1 cellular context compared by ENCODE assay signal in the genomic region with DNA sequence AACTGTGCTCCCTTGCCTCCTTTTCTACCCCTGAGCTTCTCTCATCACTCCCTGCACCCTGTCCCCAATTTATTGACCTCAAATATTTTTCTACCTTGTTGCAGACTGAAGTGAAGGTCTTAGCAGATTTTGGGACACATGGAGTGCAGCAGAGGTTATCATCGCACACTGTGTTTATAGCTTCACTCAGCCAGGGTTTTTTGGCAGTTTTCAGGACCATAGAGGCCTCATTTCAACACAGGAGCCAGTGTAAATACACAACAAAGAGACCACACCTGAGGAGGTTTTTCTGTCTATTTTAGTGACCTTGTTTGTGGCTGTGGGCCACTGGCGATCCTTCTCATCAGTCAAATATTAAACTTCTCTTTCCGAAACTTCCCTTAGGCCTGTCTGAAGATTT.
TF ChIP-seq lines count a peak whose summit lies in the region.

No MANE protein-coding gene starts in this region.

TF ChIP-seq in HepG2, 621 proteins besides CTCF, POLR2A, EP300 and RAD21 (continued from another document):
- TF ChIP-seq, protein P1, sequence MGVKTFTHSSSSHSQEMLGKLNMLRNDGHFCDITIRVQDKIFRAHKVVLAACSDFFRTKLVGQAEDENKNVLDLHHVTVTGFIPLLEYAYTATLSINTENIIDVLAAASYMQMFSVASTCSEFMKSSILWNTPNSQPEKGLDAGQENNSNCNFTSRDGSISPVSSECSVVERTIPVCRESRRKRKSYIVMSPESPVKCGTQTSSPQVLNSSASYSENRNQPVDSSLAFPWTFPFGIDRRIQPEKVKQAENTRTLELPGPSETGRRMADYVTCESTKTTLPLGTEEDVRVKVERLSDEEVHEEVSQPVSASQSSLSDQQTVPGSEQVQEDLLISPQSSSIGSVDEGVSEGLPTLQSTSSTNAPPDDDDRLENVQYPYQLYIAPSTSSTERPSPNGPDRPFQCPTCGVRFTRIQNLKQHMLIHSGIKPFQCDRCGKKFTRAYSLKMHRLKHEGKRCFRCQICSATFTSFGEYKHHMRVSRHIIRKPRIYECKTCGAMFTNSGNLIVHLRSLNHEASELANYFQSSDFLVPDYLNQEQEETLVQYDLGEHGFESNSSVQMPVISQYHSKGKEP (CRISPR knock-in tag; IDR thresholded peaks at IDR 0.05), result no peak
- TF ChIP-seq, protein P2, sequence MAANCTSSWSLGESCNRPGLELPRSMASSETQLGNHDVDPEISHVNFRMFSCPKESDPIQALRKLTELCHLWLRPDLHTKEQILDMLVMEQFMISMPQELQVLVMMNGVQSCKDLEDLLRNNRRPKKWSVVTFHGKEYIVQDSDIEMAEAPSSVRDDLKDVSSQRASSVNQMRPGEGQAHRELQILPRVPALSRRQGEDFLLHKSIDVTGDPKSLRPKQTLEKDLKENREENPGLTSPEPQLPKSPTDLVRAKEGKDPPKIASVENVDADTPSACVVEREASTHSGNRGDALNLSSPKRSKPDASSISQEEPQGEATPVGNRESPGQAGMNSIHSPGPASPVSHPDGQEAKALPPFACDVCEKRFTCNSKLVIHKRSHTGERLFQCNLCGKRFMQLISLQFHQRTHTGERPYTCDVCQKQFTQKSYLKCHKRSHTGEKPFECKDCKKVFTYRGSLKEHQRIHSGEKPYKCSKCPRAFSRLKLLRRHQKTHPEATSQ (CRISPR knock-in tag; IDR thresholded peaks at IDR 0.05; ENCODE audit: borderline replicate concordance), result peak; percentile 27; the same call in 1 of the 2 replicates
- TF ChIP-seq JUND (CRISPR knock-in tag; IDR thresholded peaks at IDR 0.05), result no peak
- TF ChIP-seq ZNF709 (CRISPR knock-in tag; IDR thresholded peaks at IDR 0.05), result no peak
- TF ChIP-seq RFXANK (CRISPR knock-in tag; IDR thresholded peaks at IDR 0.05), result no peak
- no peak for TF ChIP-seq ELF3 (CRISPR knock-in tag; IDR thresholded peaks at IDR 0.05)
- TF ChIP-seq RFX1 (IDR thresholded peaks at IDR 0.05), result no peak
- TF ChIP-seq FOXP1 (IDR thresholded peaks at IDR 0.05), result no peak
- TF ChIP-seq FOXP1 (CRISPR knock-in tag; IDR thresholded peaks at IDR 0.05), result peak; percentile 27; the same call in 1 of the 2 replicates
- no peak for TF ChIP-seq ZNF550 (CRISPR knock-in tag; IDR thresholded peaks at IDR 0.05; ENCODE audit: borderline replicate concordance)
- TF ChIP-seq, protein P3, sequence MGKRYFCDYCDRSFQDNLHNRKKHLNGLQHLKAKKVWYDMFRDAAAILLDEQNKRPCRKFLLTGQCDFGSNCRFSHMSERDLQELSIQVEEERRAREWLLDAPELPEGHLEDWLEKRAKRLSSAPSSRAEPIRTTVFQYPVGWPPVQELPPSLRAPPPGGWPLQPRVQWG (CRISPR knock-in tag; IDR thresholded peaks at IDR 0.05; ENCODE audit: borderline replicate concordance, low read depth), result no peak
- TF ChIP-seq SKI (IDR thresholded peaks at IDR 0.05; ENCODE audit: partially characterized antibody), result no peak
- 0 out of 2 replicates have a peak, but pooled peaks have one; percentile 49 for TF ChIP-seq ONECUT2 (CRISPR knock-in tag; IDR thresholded peaks at IDR 0.05)
- TF ChIP-seq, protein P4, sequence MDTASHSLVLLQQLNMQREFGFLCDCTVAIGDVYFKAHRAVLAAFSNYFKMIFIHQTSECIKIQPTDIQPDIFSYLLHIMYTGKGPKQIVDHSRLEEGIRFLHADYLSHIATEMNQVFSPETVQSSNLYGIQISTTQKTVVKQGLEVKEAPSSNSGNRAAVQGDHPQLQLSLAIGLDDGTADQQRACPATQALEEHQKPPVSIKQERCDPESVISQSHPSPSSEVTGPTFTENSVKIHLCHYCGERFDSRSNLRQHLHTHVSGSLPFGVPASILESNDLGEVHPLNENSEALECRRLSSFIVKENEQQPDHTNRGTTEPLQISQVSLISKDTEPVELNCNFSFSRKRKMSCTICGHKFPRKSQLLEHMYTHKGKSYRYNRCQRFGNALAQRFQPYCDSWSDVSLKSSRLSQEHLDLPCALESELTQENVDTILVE (CRISPR knock-in tag; IDR thresholded peaks at IDR 0.05), result no peak
- no peak for TF ChIP-seq DPF2 (CRISPR knock-in tag; IDR thresholded peaks at IDR 0.05; ENCODE audit: borderline replicate concordance, low read depth)
- TF ChIP-seq ZNF629 (CRISPR knock-in tag; conservative IDR thresholded peaks at IDR 0.05), result no peak
- TF ChIP-seq, protein P5, sequence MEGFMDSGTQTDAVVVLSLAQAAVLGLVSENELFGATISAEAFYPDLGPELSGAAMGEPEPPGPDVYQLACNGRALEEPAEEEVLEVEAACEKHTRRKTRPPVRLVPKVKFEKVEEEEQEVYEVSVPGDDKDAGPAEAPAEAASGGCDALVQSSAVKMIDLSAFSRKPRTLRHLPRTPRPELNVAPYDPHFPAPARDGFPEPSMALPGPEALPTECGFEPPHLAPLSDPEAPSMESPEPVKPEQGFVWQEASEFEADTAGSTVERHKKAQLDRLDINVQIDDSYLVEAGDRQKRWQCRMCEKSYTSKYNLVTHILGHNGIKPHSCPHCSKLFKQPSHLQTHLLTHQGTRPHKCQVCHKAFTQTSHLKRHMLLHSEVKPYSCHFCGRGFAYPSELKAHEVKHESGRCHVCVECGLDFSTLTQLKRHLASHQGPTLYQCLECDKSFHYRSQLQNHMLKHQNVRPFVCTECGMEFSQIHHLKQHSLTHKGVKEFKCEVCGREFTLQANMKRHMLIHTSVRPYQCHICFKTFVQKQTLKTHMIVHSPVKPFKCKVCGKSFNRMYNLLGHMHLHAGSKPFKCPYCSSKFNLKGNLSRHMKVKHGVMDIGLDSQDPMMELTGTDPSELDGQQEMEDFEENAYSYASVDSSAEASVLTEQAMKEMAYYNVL (CRISPR knock-in tag; IDR thresholded peaks at IDR 0.05; ENCODE audit: borderline replicate concordance), result no peak
- TF ChIP-seq ETV6 (CRISPR knock-in tag; conservative IDR thresholded peaks at IDR 0.05), result no peak
- no peak for TF ChIP-seq SMYD3 (CRISPR knock-in tag; IDR thresholded peaks at IDR 0.05)
- no peak for TF ChIP-seq CEBPG (CRISPR knock-in tag; IDR thresholded peaks at IDR 0.05)
- no peak for TF ChIP-seq ZNF333 (CRISPR knock-in tag; IDR thresholded peaks at IDR 0.05; ENCODE audit: borderline replicate concordance)
- no peak for TF ChIP-seq MXD4 (CRISPR knock-in tag; IDR thresholded peaks at IDR 0.05)
- TF ChIP-seq ZSCAN9 (CRISPR knock-in tag; IDR thresholded peaks at IDR 0.05; ENCODE audit: borderline replicate concordance), result no peak
- no peak for TF ChIP-seq MBNL3 (CRISPR knock-in tag; conservative IDR thresholded peaks at IDR 0.05)
- TF ChIP-seq HNF4A (CRISPR knock-in tag; IDR thresholded peaks at IDR 0.05), result peak; percentile 19; the same call in 1 of the 2 replicates
- no peak for TF ChIP-seq KLF11 (CRISPR knock-in tag; IDR thresholded peaks at IDR 0.05)
- no peak for TF ChIP-seq ZNF577 (CRISPR knock-in tag; IDR thresholded peaks at IDR 0.05; ENCODE audit: borderline replicate concordance, low read depth)
- no peak for TF ChIP-seq SMC3 (IDR thresholded peaks at IDR 0.05; ENCODE audit: low read length)
- no peak for TF ChIP-seq JDP2 (CRISPR knock-in tag; IDR thresholded peaks at IDR 0.05; ENCODE audit: borderline replicate concordance)
- no peak for TF ChIP-seq BHLHE40 (IDR thresholded peaks at IDR 0.05; ENCODE audit: low read length)
- no peak for TF ChIP-seq ERF (CRISPR knock-in tag; IDR thresholded peaks at IDR 0.05)
- no peak for TF ChIP-seq ZIK1 (CRISPR knock-in tag; IDR thresholded peaks at IDR 0.05; ENCODE audit: borderline replicate concordance, low read depth)
